23 cellular contexts compared by ENCODE assay signal in genomic region chr19:3658823-3659745, GRCh38. TPM values are rescaled to one million over a fixed set of nuclear protein-coding genes. Genes with fewer than 3 reads are reported as not detected.
DNase-seq lines count a peak whose midpoint lies in the region; ATAC-seq and TF ChIP-seq lines count a peak whose summit lies in the region.
"Had no signal": no experiment of that assay in that cellular context is flagged by ENCODE, and none has a peak within 500 bp of the region (broad histone marks: within the 10 kb centered on the region; RNA-seq: fewer than 3 reads in every experiment).

No MANE protein-coding gene starts in this region.

- H4K91ac ChIP-seq in neuronal stem cell (ENCODE audit: low read depth, low read length, poor library complexity), result no peak overlapping the region

- H3K79me1 ChIP-seq in neuronal stem cell (ENCODE audit: low read depth, low read length), result peaks cover 6% of the 10 kb centered on the region

- no peak overlapping the region for H2AFZ ChIP-seq in neuronal stem cell (ENCODE audit: low read length)

- DNase-seq in WERI-Rb-1, result peak; percentile 46
- no peak for DNase-seq in neuronal stem cell (ENCODE audit: low spot score)
- DNase-seq in stimulated activated CD4-positive, alpha-beta T cell treated with anti-CD3 and anti-CD28 coated beads, Interleukin-2, amount 100 ng/mL, for 24 hours, result no peak
- no peak for DNase-seq in A673 (ENCODE audit: low spot score)
- DNase-seq: AML-193; Calu3; CD8-positive, alpha-beta memory T cell; Kasumi-1; NCI-H1105; NCI-H1436 treated with DMSO at 0.1 percent for 48 hours; NCI-H1930; NCI-H524 treated with DMSO at 0.1 percent for 48 hours; NCI-H774; PC-3; Right ventricle myocardium superior had no signal

- no peak overlapping the region for H3K18ac ChIP-seq in neuronal stem cell (ENCODE audit: low read length)

- no peak overlapping the region for H2BK12ac ChIP-seq in neuronal stem cell (ENCODE audit: low read length)

- no peak overlapping the region for H2BK120ac ChIP-seq in neuronal stem cell (ENCODE audit: low read depth, low read length)

- no peak overlapping the region for H2BK5ac ChIP-seq in neuronal stem cell (ENCODE audit: low read length)

- no peak overlapping the region for H4K8ac ChIP-seq in neuronal stem cell (ENCODE audit: low read depth, low read length)

- peak overlapping the region in 2 of 11 experiments; percentile 28; a peak in 3 of 22 replicates for H3K4me2 ChIP-seq in BLaER1 treated with 17β-estradiol and CSF1 and Interleukin-3, amounts not matched to agents 10 nM and 100 nM
- H3K4me2 ChIP-seq in neuronal stem cell (ENCODE audit: insufficient read depth, low read length, poor library complexity, severe bottlenecking), result no peak overlapping the region

- H2AK5ac ChIP-seq in neuronal stem cell (ENCODE audit: low read depth, low read length), result no peak overlapping the region

- intact Hi-C loops in A673 (cut with micrococcal nuclease; ENCODE audit: unreplicated experiment), result loop anchor here (10.0 kb wide), 1 partner anchor 156 kb away; no protein-coding TSS in a partner anchor

- H3K27me3 ChIP-seq in BLaER1 treated with 17β-estradiol and CSF1 and Interleukin-3, amounts not matched to agents 10 nM and 100 nM, result no peaks in the 10 kb centered on the region
- H3K27me3 ChIP-seq in WERI-Rb-1 (ENCODE audit: insufficient read depth, low read depth, severe bottlenecking) (no peaks in the 10 kb centered on the region), endocrine pancreas (ENCODE audit: control insufficient read depth, insufficient read depth, low read length) (no peaks in the 10 kb centered on the region), neuronal stem cell (ENCODE audit: control insufficient read depth in 3 of 3, insufficient read depth in 3 of 3, low read depth in 1 of 3, low read length in 3 of 3) (no peaks in the 10 kb centered on the region), A673 (replicated peaks; ENCODE audit: insufficient read depth, low read depth, low read length, poor library complexity) (no peaks in the 10 kb centered on the region)
- H3K27me3 ChIP-seq: SJSA1 had no signal

- H4K20me1 ChIP-seq in BLaER1 treated with 17β-estradiol and CSF1 and Interleukin-3, amounts not matched to agents 10 nM and 100 nM, result peaks cover 8 to 63% (median 24%) of the 10 kb centered on the region in 11 experiments; a peak in 19 of 22 replicates

- POLR2A ChIA-PET in A673 (lab: Charles Lee; ENCODE audit: low non-redundant PET), result no interaction called here

- H3K27ac ChIP-seq in BLaER1 treated with 17β-estradiol and CSF1 and Interleukin-3, amounts not matched to agents 10 nM and 100 nM, result peak overlapping the region in 4 of 11 experiments; percentile 23 to 93 (median 46); a peak in 7 of 22 replicates
- H3K27ac ChIP-seq in WERI-Rb-1, result peak overlapping the region; percentile 99
- H3K27ac ChIP-seq in neuronal stem cell (replicated peaks; ENCODE audit: low read length), result no peak overlapping the region
- H3K27ac ChIP-seq in A673 (ENCODE audit: low read depth, low read length, poor library complexity, severe bottlenecking), result no peak overlapping the region
- H3K27ac ChIP-seq: SJSA1 had no signal

- H3K9ac ChIP-seq in BLaER1 treated with 17β-estradiol and CSF1 and Interleukin-3, amounts not matched to agents 10 nM and 100 nM, result peak overlapping the region in 7 of 11 experiments; percentile 3 to 39 (median 12); a peak in 6 of 22 replicates
- H3K9ac ChIP-seq in endocrine pancreas (ENCODE audit: control insufficient read depth, insufficient read depth, low read length) (peak overlapping the region; percentile 48), neuronal stem cell (ENCODE audit: low read depth, low read length, poor library complexity) (no peak overlapping the region)

- no peak for ATAC-seq in HG02642 (IDR thresholded peaks at IDR 0.05; ENCODE audit: poor library complexity, unreplicated experiment)
- ATAC-seq: K562, PC-3 had no signal

- no peak overlapping the region for H3K4me3 ChIP-seq in BLaER1 treated with 17β-estradiol and CSF1 and Interleukin-3, amounts not matched to agents 10 nM and 100 nM
- H3K4me3 ChIP-seq in WERI-Rb-1 (ENCODE audit: low read depth, low read length) (no peak overlapping the region), endocrine pancreas (ENCODE audit: control insufficient read depth, insufficient read depth, low read length) (no peak overlapping the region), neuronal stem cell (ENCODE audit: low read length in 2 of 2) (no peak overlapping the region), A673 (ENCODE audit: low read depth, low read length, poor library complexity, severe bottlenecking) (no peak overlapping the region)
- H3K4me3 ChIP-seq: K562, SJSA1 had no signal

- no peak overlapping the region for H2BK15ac ChIP-seq in neuronal stem cell (ENCODE audit: low read length)

- no peak overlapping the region for H3K23ac ChIP-seq in neuronal stem cell (ENCODE audit: low read depth, low read length, poor library complexity)

- CTCF ChIA-PET in A673 (lab: Charles Lee), result no interaction called here

- H3K4me1 ChIP-seq in BLaER1 treated with 17β-estradiol and CSF1 and Interleukin-3, amounts not matched to agents 10 nM and 100 nM, result peaks cover 26 to 77% (median 56%) of the 10 kb centered on the region in 10 experiments
- H3K4me1 ChIP-seq in endocrine pancreas (ENCODE audit: control insufficient read depth, insufficient read depth, low read length), result no peaks in the 10 kb centered on the region
- no peaks in the 10 kb centered on the region for H3K4me1 ChIP-seq in neuronal stem cell (ENCODE audit: control insufficient read depth in 2 of 2, insufficient read depth in 1 of 2, low read depth in 1 of 2, low read length in 2 of 2)
- H3K4me1 ChIP-seq in A673 (ENCODE audit: insufficient read depth, low read length, poor library complexity, severe bottlenecking), result peaks cover 11% of the 10 kb centered on the region

- no CpG with 5 or more reads among the region's 38 CpGs for WGBS in neuronal stem cell (ENCODE audit: extremely low coverage in 2 of 2, insufficient read length in 2 of 2, insufficient replicate concordance in 1 of 2), 2 donors

- H3K36me3 ChIP-seq in BLaER1 treated with 17β-estradiol and CSF1 and Interleukin-3, amounts not matched to agents 10 nM and 100 nM, result peaks cover 46 to 79% (median 71%) of the 10 kb centered on the region in 11 experiments
- peaks cover 94% of the 10 kb centered on the region for H3K36me3 ChIP-seq in WERI-Rb-1
- no peaks in the 10 kb centered on the region for H3K36me3 ChIP-seq in endocrine pancreas (ENCODE audit: control insufficient read depth, insufficient read depth, low read length)
- peaks cover 45 to 78% of the 10 kb centered on the region in 2 donors for H3K36me3 ChIP-seq in neuronal stem cell (replicated peaks in 1 of 2; ENCODE audit: control insufficient read depth in 2 of 2, insufficient read depth in 2 of 2, low read length in 2 of 2)
- peaks cover 10% of the 10 kb centered on the region for H3K36me3 ChIP-seq in A673 (ENCODE audit: insufficient read depth, low read length, poor library complexity, severe bottlenecking)

- H3K9me3 ChIP-seq in BLaER1 treated with 17β-estradiol and CSF1 and Interleukin-3, amounts not matched to agents 10 nM and 100 nM (replicated peaks in 1 of 11), result peaks cover 0 to 8% (median 0%) of the 10 kb centered on the region in 11 experiments; a peak in 3 of 22 replicates
- no peaks in the 10 kb centered on the region for H3K9me3 ChIP-seq in WERI-Rb-1 (ENCODE audit: severe bottlenecking)
- H3K9me3 ChIP-seq in endocrine pancreas (ENCODE audit: control insufficient read depth, low read length), result no peaks in the 10 kb centered on the region
- peaks cover 0 to 6% of the 10 kb centered on the region in 2 donors for H3K9me3 ChIP-seq in neuronal stem cell (replicated peaks in 1 of 2; ENCODE audit: control insufficient read depth in 2 of 2, insufficient read depth in 1 of 2, low read depth in 1 of 2, low read length in 2 of 2)
- no peaks in the 10 kb centered on the region for H3K9me3 ChIP-seq in A673 (ENCODE audit: low read depth, low read length, poor library complexity, severe bottlenecking)
- H3K9me3 ChIP-seq: SJSA1 had no signal

- H3K4ac ChIP-seq in neuronal stem cell (ENCODE audit: low read length), result no peak overlapping the region

- TF ChIP-seq CTCF in WERI-Rb-1 (IDR thresholded peaks at IDR 0.05; ENCODE audit: low read depth, low read length) (no peak), A673 (conservative IDR thresholded peaks at IDR 0.05; ENCODE audit: low read depth, low read length) (no peak)

- no TSS peak for BruUV-seq in A673 (replicated peaks; lab: Mats Ljungman, UMichigan)

- peak overlapping the region; percentile 38 for H3K14ac ChIP-seq in neuronal stem cell (ENCODE audit: low read length)

RNA-seq across cellular contexts. Expression of gene CACTIN, which starts 32.5 kb away (rescaled TPM):
- 23.9 TPM for polyA plus RNA-seq in neuronal stem cell (2013, experiment 1 of 2)
- 25.3 TPM for polyA plus RNA-seq in neuronal stem cell (2013, experiment 2 of 2)
- 35.9 and 36.3 TPM in 2 replicates for total RNA-seq in A673 (2021)

RNA-seq across cellular contexts. Expression of gene PIP5K1C, which starts 41.2 kb away (rescaled TPM):
- 25.4 TPM for polyA plus RNA-seq in neuronal stem cell (2013, experiment 1 of 2)
- polyA plus RNA-seq in neuronal stem cell (2013, experiment 2 of 2), result 24.7 TPM
- total RNA-seq in A673 (2021), result 35.5 and 36.8 TPM in 2 replicates

RNA-seq across cellular contexts. Expression of gene TJP3, which starts 49.1 kb away (rescaled TPM):
- 23.4 TPM for polyA plus RNA-seq in neuronal stem cell (2013, experiment 1 of 2)
- 21.0 TPM for polyA plus RNA-seq in neuronal stem cell (2013, experiment 2 of 2)
- total RNA-seq in A673 (2021), result 0.63 TPM in 1 of 2 replicates, not detected in the other
- total RNA-seq: HT1080, Right ventricle myocardium superior, RPMI7951, SJSA1 had no signal
- polyA plus RNA-seq: CD14-positive monocyte had no signal

RNA-seq across cellular contexts. Expression of gene TBXA2R, which starts 52.4 kb away (rescaled TPM):
- 0.11 TPM for polyA plus RNA-seq in neuronal stem cell (2013, experiment 1 of 2)
- 0.12 TPM for polyA plus RNA-seq in neuronal stem cell (2013, experiment 2 of 2)
- 0.56 and 0.70 TPM in 2 replicates for total RNA-seq in A673 (2021)
- total RNA-seq: SJSA1 had no signal
